ENCODE assay signal across 14 cellular contexts in genomic region chr2:241080405-241081189, GRCh38. TPM values are rescaled to one million over a fixed set of nuclear protein-coding genes. Genes with fewer than 3 reads are reported as not detected.
DNase-seq lines count a peak whose midpoint lies in the region; ATAC-seq and TF ChIP-seq lines count a peak whose summit lies in the region.
"Had no signal": no experiment of that assay in that cellular context is flagged by ENCODE, and none has a peak within 500 bp of the region (broad histone marks: within the 10 kb centered on the region; RNA-seq: fewer than 3 reads in every experiment).

No MANE protein-coding gene starts in this region.

- no peak overlapping the region for H3K23ac ChIP-seq in mesendoderm (ENCODE audit: low read length)

- H4K8ac ChIP-seq in mesendoderm (ENCODE audit: low read depth, low read length), result no peak overlapping the region

- POLR2A ChIA-PET in activated CD4-positive, alpha-beta T cell treated with anti-CD3 and anti-CD28 coated beads for 36 hours (lab: Charles Lee), result interaction anchor here (0.6 kb wide), 1 partner anchor 202 kb away, joined by 7 read pairs; no protein-coding TSS in a partner anchor
- POLR2A ChIA-PET in activated CD4-positive, alpha-beta memory T cell treated with anti-CD3 and anti-CD28 coated beads for 36 hours (lab: Charles Lee), result no interaction called here
- POLR2A ChIA-PET in WTC11 (lab: Charles Lee), result no interaction called here

- no peak overlapping the region for H3K4me2 ChIP-seq in mesendoderm (ENCODE audit: low read length)

- peak overlapping the region; percentile 31 for H3K27ac Mint-ChIP-seq in activated CD4-positive, alpha-beta T cell treated with anti-CD3 and anti-CD28 coated beads for 36 hours
- peak overlapping the region; percentile 45 for H3K27ac Mint-ChIP-seq in activated CD4-positive, alpha-beta memory T cell treated with anti-CD3 and anti-CD28 coated beads for 36 hours
- H3K27ac Mint-ChIP-seq in stimulated activated effector memory CD8-positive, alpha-beta T cell treated with anti-CD3 and anti-CD28 coated beads, Interleukin-12 subunit alpha, Interleukin-12 subunit beta, amount 100 ng/mL, for 72 hours, result peak overlapping the region; percentile 77
- no peak overlapping the region for H3K27ac Mint-ChIP-seq in WTC11
- H3K27ac Mint-ChIP-seq: activated CD4-positive, alpha-beta T cell treated with anti-CD3 and anti-CD28 coated beads, Interleukin-2, amount 10 ng/mL, durations not matched to agents 7 days and 5 days had no signal

- no peak overlapping the region for H2BK15ac ChIP-seq in mesendoderm (replicated peaks; ENCODE audit: low read depth)

- H3K27me3 ChIP-seq in left lung (no peaks in the 10 kb centered on the region), Peyer's patch (no peaks in the 10 kb centered on the region), mesendoderm (ENCODE audit: insufficient read depth, low read length, poor library complexity) (no peaks in the 10 kb centered on the region)

- H3K4me3 ChIP-seq in left lung, result no peak overlapping the region
- H3K4me3 ChIP-seq in Peyer's patch, result no peak overlapping the region
- no peak overlapping the region for H3K4me3 ChIP-seq in mesendoderm (ENCODE audit: low read length)

- H2BK5ac ChIP-seq in mesendoderm (ENCODE audit: low read length), result no peak overlapping the region

- no peaks in the 10 kb centered on the region for H3K27me3 Mint-ChIP-seq in activated CD4-positive, alpha-beta T cell treated with anti-CD3 and anti-CD28 coated beads for 36 hours
- H3K27me3 Mint-ChIP-seq in activated CD4-positive, alpha-beta memory T cell treated with anti-CD3 and anti-CD28 coated beads for 36 hours, result no peaks in the 10 kb centered on the region
- no peaks in the 10 kb centered on the region for H3K27me3 Mint-ChIP-seq in WTC11 (ENCODE audit: low read depth)
- H3K27me3 Mint-ChIP-seq: activated CD4-positive, alpha-beta T cell treated with anti-CD3 and anti-CD28 coated beads, Interleukin-2, amount 10 ng/mL, durations not matched to agents 7 days and 5 days had no signal

- H3K79me1 ChIP-seq in mesendoderm (ENCODE audit: low read length), result no peaks in the 10 kb centered on the region

- no peak for TF ChIP-seq CTCF in left lung (IDR thresholded peaks at IDR 0.05)
- no peak for TF ChIP-seq CTCF in Peyer's patch (IDR thresholded peaks at IDR 0.05)
- TF ChIP-seq CTCF in WTC11 (IDR thresholded peaks at IDR 0.05), result no peak

- no peak for DNase-seq in activated CD4-positive, alpha-beta T cell treated with anti-CD3 and anti-CD28 coated beads for 36 hours
- no peak for DNase-seq in activated CD4-positive, alpha-beta T cell treated with anti-CD3 and anti-CD28 coated beads, Interleukin-2, amount 50 U/mL, for 48 hours
- no peak for DNase-seq in activated CD4-positive, alpha-beta memory T cell treated with anti-CD3 and anti-CD28 coated beads for 36 hours
- no peak for DNase-seq in left lung
- DNase-seq in stimulated activated effector memory CD8-positive, alpha-beta T cell treated with anti-CD3 and anti-CD28 coated beads, Interleukin-12 subunit alpha, Interleukin-12 subunit beta, amount 100 ng/mL, for 72 hours (ENCODE audit: low spot score in 2 of 2), result no peak
- DNase-seq in Peyer's patch, result no peak
- DNase-seq in WTC11 (ENCODE audit: low spot score), result no peak
- DNase-seq in mesendoderm, result no peak
- DNase-seq: activated CD4-positive, alpha-beta T cell treated with anti-CD3 and anti-CD28 coated beads, Interleukin-2, amount 10 ng/mL, durations not matched to agents 7 days and 5 days; DMS153; NCI-H2171; NCI-H526 treated with DMSO at 0.1 percent for 48 hours; occipital lobe; SW 1271 had no signal

- no CpG with 5 or more reads among the region's 18 CpGs for WGBS in mesendoderm (ENCODE audit: extremely low coverage, insufficient coverage, low lambda C conversion rate)

- TF ChIP-seq POLR2A in Peyer's patch (IDR thresholded peaks at IDR 0.05), result no peak

- CTCF ChIA-PET in activated CD4-positive, alpha-beta T cell treated with anti-CD3 and anti-CD28 coated beads for 36 hours (lab: Charles Lee), result interaction anchor here (0.9 kb wide), 1 partner anchor 10 kb away, joined by 4 read pairs; no protein-coding TSS in a partner anchor
- CTCF ChIA-PET in activated CD4-positive, alpha-beta memory T cell treated with anti-CD3 and anti-CD28 coated beads for 36 hours (lab: Charles Lee), result no interaction called here
- CTCF ChIA-PET in WTC11 (lab: Charles Lee), result no interaction called here

- H3K4me3 Mint-ChIP-seq in activated CD4-positive, alpha-beta T cell treated with anti-CD3 and anti-CD28 coated beads for 36 hours, result no peak overlapping the region
- H3K4me3 Mint-ChIP-seq in activated CD4-positive, alpha-beta memory T cell treated with anti-CD3 and anti-CD28 coated beads for 36 hours, result no peak overlapping the region
- H3K4me3 Mint-ChIP-seq in stimulated activated effector memory CD8-positive, alpha-beta T cell treated with anti-CD3 and anti-CD28 coated beads, Interleukin-12 subunit alpha, Interleukin-12 subunit beta, amount 100 ng/mL, for 72 hours, result no peak overlapping the region
- no peak overlapping the region for H3K4me3 Mint-ChIP-seq in WTC11
- H3K4me3 Mint-ChIP-seq: activated CD4-positive, alpha-beta T cell treated with anti-CD3 and anti-CD28 coated beads, Interleukin-2, amount 10 ng/mL, durations not matched to agents 7 days and 5 days had no signal

- intact Hi-C loops in activated CD4-positive, alpha-beta T cell treated with anti-CD3 and anti-CD28 coated beads for 36 hours (cut with DNase I, micrococcal nuclease), result no loop called here
- intact Hi-C loops in activated CD4-positive, alpha-beta memory T cell treated with anti-CD3 and anti-CD28 coated beads for 36 hours (cut with micrococcal nuclease), result no loop called here
- intact Hi-C loops in left lung (cut with DNase I), result no loop called here

- H2BK120ac ChIP-seq in mesendoderm (ENCODE audit: low read depth, low read length), result no peak overlapping the region

- no peak overlapping the region for H4K5ac ChIP-seq in mesendoderm (ENCODE audit: low read length)

- no peak overlapping the region for H3K27ac ChIP-seq in left lung
- no peak overlapping the region for H3K27ac ChIP-seq in Peyer's patch
- no peak overlapping the region for H3K27ac ChIP-seq in mesendoderm (ENCODE audit: low read depth, low read length)

- H3K79me2 ChIP-seq in mesendoderm (ENCODE audit: control insufficient read depth, insufficient read depth, low read length), result no peaks in the 10 kb centered on the region

- H3K18ac ChIP-seq in mesendoderm (ENCODE audit: low read length), result no peak overlapping the region

- H3K36me3 Mint-ChIP-seq in activated CD4-positive, alpha-beta T cell treated with anti-CD3 and anti-CD28 coated beads for 36 hours (ENCODE audit: low read depth), result peaks cover 12% of the 10 kb centered on the region
- H3K36me3 Mint-ChIP-seq in activated CD4-positive, alpha-beta memory T cell treated with anti-CD3 and anti-CD28 coated beads for 36 hours, result peaks cover 11% of the 10 kb centered on the region
- peaks cover 24% of the 10 kb centered on the region for H3K36me3 Mint-ChIP-seq in stimulated activated effector memory CD8-positive, alpha-beta T cell treated with anti-CD3 and anti-CD28 coated beads, Interleukin-12 subunit alpha, Interleukin-12 subunit beta, amount 100 ng/mL, for 72 hours
- no peaks in the 10 kb centered on the region for H3K36me3 Mint-ChIP-seq in WTC11

- no peak overlapping the region for H2AK5ac ChIP-seq in mesendoderm (ENCODE audit: low read length)

- H3K4me1 ChIP-seq in left lung (peaks cover 0 to 11% of the 10 kb centered on the region in 2 donors), Peyer's patch (no peaks in the 10 kb centered on the region), mesendoderm (ENCODE audit: control insufficient read depth, low read depth, low read length) (no peaks in the 10 kb centered on the region)

- H3K4me1 Mint-ChIP-seq in activated CD4-positive, alpha-beta T cell treated with anti-CD3 and anti-CD28 coated beads for 36 hours, result no peaks in the 10 kb centered on the region
- peaks cover 2% of the 10 kb centered on the region for H3K4me1 Mint-ChIP-seq in activated CD4-positive, alpha-beta memory T cell treated with anti-CD3 and anti-CD28 coated beads for 36 hours (ENCODE audit: low read depth)
- H3K4me1 Mint-ChIP-seq in stimulated activated effector memory CD8-positive, alpha-beta T cell treated with anti-CD3 and anti-CD28 coated beads, Interleukin-12 subunit alpha, Interleukin-12 subunit beta, amount 100 ng/mL, for 72 hours, result peaks cover 20% of the 10 kb centered on the region
- H3K4me1 Mint-ChIP-seq in WTC11, result no peaks in the 10 kb centered on the region

- ATAC-seq in activated CD4-positive, alpha-beta T cell treated with anti-CD3 and anti-CD28 coated beads for 36 hours, result no peak
- ATAC-seq in left lung, result peak; percentile 4
- no peak for ATAC-seq in stimulated activated effector memory CD8-positive, alpha-beta T cell treated with anti-CD3 and anti-CD28 coated beads, Interleukin-12 subunit alpha, Interleukin-12 subunit beta, amount 100 ng/mL, for 72 hours
- ATAC-seq in WTC11, result no peak

- H3K9me3 ChIP-seq in left lung (no peaks in the 10 kb centered on the region), Peyer's patch (no peaks in the 10 kb centered on the region)

- no peak overlapping the region for H3K4ac ChIP-seq in mesendoderm (ENCODE audit: low read depth, low read length)

- no peaks in the 10 kb centered on the region for H3K9me3 Mint-ChIP-seq in activated CD4-positive, alpha-beta T cell treated with anti-CD3 and anti-CD28 coated beads for 36 hours (ENCODE audit: low read depth)
- peaks cover 4% of the 10 kb centered on the region for H3K9me3 Mint-ChIP-seq in activated CD4-positive, alpha-beta memory T cell treated with anti-CD3 and anti-CD28 coated beads for 36 hours
- H3K9me3 Mint-ChIP-seq in stimulated activated effector memory CD8-positive, alpha-beta T cell treated with anti-CD3 and anti-CD28 coated beads, Interleukin-12 subunit alpha, Interleukin-12 subunit beta, amount 100 ng/mL, for 72 hours, result no peaks in the 10 kb centered on the region
- no peaks in the 10 kb centered on the region for H3K9me3 Mint-ChIP-seq in WTC11
- H3K9me3 Mint-ChIP-seq: activated CD4-positive, alpha-beta T cell treated with anti-CD3 and anti-CD28 coated beads, Interleukin-2, amount 10 ng/mL, durations not matched to agents 7 days and 5 days had no signal

- no peak overlapping the region for H3K9ac ChIP-seq in mesendoderm (ENCODE audit: low read length)

- H3K36me3 ChIP-seq in left lung, result peaks cover 0 to 5% of the 10 kb centered on the region in 2 donors
- H3K36me3 ChIP-seq in Peyer's patch, result peaks cover 0 to 5% (median 0%) of the 10 kb centered on the region in 3 donors
- H3K36me3 ChIP-seq in mesendoderm (ENCODE audit: control insufficient read depth, insufficient read depth, low read length), result no peaks in the 10 kb centered on the region

- H3K56ac ChIP-seq in mesendoderm (ENCODE audit: low read length), result no peak overlapping the region

TF ChIP-seq in WTC11, 78 proteins besides CTCF, POLR2A, EP300 and RAD21 (continues in another document):
- TF ChIP-seq CREM (CRISPR knock-in tag; IDR thresholded peaks at IDR 0.05) (no peak), NR3C1 (CRISPR knock-in tag; conservative IDR thresholded peaks at IDR 0.05; ENCODE audit: low read depth) (no peak)

RNA-seq across cellular contexts. Expression of gene MTERF4, which starts 21.5 kb away (rescaled TPM):
- 10 to 100 TPM; 34.4 to 34.5 TPM for total RNA-seq in activated CD4-positive, alpha-beta T cell treated with anti-CD3 and anti-CD28 coated beads for 36 hours
- total RNA-seq in activated CD4-positive, alpha-beta memory T cell treated with anti-CD3 and anti-CD28 coated beads for 36 hours, result 10 to 100 TPM; 43.9 to 46.0 TPM
- total RNA-seq in left lung (10 to 100 TPM; 24.9 to 26.7 TPM), Peyer's patch (10 to 100 TPM; 28.9 to 55.4 (median 47.9) TPM), WTC11 (2021) (22.4 to 25.4 TPM (median 23.3 TPM) in 3 replicates)
- polyA plus RNA-seq in mesendoderm (2013, experiment 1 of 2), result 23.0 TPM
- polyA plus RNA-seq in mesendoderm (2013, experiment 2 of 2), result 23.7 TPM
